In the genomic region with DNA sequence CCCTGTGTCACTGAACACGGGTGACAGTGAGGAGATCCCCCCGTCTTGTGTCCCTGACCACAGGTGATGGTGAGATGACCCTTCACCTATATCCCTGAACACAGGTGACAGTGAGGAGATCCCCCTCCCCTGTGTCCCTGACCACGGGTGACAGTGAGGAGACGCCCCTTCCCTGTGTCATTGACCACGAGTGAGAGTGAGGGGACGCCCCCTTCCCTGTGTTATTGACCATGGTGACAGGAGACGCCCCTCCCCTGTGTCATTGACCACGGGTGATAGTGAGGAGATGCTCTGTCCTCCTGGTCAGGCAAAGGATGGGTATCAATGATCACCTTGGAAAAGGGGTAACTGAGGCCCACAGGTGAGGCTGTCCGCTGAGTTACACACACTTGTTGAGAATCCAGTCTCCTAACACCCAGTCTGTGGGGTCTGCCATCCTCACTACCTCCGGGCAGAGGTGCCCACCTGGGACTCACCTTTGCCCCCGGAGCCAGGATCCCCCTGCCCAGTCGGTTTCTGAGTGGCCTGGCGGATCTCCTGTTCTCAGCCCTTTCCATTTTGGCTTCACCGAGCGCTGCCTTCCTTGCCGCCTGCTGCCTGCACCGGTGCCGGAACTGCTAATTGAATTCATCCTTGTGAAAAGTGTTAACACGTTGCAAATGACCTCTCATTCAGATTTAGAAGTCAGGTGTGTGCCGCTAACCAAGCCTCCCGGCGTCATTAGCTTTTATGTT, we compare ENCODE assay signal across 19 cellular contexts.
DNase-seq lines count a peak whose midpoint lies in the region; ATAC-seq and TF ChIP-seq lines count a peak whose summit lies in the region.
"Had no signal": no experiment of that assay in that cellular context is flagged by ENCODE, and none has a peak within 500 bp of the region (broad histone marks: within the 10 kb centered on the region; RNA-seq: fewer than 3 reads in every experiment).

No MANE protein-coding gene starts in this region.

- no peaks in the 10 kb centered on the region for H3K9me3 Mint-ChIP-seq in chondrocyte (ENCODE audit: low read depth)
- H3K9me3 Mint-ChIP-seq in neural progenitor cell: no peaks in the 10 kb centered on the region
- H3K9me3 Mint-ChIP-seq: CD4-positive, CD25-positive, alpha-beta regulatory T cell; CD8-positive, alpha-beta T cell; HFFc6 had no signal

- H3F3A ChIP-seq in neural progenitor cell (ENCODE audit: low read depth): no peaks in the 10 kb centered on the region

- H3K27me3 ChIP-seq in neural progenitor cell (no peaks in the 10 kb centered on the region), psoas muscle (ENCODE audit: insufficient read depth in 3 of 3, low read length in 2 of 3) (peaks cover 0 to 53% (median 17%) of the 10 kb centered on the region in 3 donors)
- H3K27me3 ChIP-seq: BLaER1 had no signal

- H3K27ac Mint-ChIP-seq in chondrocyte (ENCODE audit: unreplicated experiment) (no peak overlapping the region), neural progenitor cell (no peak overlapping the region)
- H3K27ac Mint-ChIP-seq: B cell; CD4-positive, CD25-positive, alpha-beta regulatory T cell; CD8-positive, alpha-beta T cell; HFFc6 had no signal

- TF ChIP-seq CTCF in chondrocyte (IDR thresholded peaks at IDR 0.05): no peak
- no peak for TF ChIP-seq CTCF in neural progenitor cell (IDR thresholded peaks at IDR 0.05)
- no peak for TF ChIP-seq CTCF in psoas muscle (IDR thresholded peaks at IDR 0.05)

- no peaks in the 10 kb centered on the region for H3K9me3 ChIP-seq in neural progenitor cell (ENCODE audit: low read depth)
- no peaks in the 10 kb centered on the region for H3K9me3 ChIP-seq in psoas muscle
- H3K9me3 ChIP-seq: BLaER1, Caco-2, HAP-1 had no signal

- DNase-seq in chondrocyte (ENCODE audit: low spot score) (peak; percentile 59), neural progenitor cell (ENCODE audit: low spot score) (no peak), posterior vena cava (ENCODE audit: low spot score) (peak; percentile 57), psoas muscle (no peak), NCI-H774 (lab: John Stamatoyannopoulos, UW) (no peak)
- DNase-seq: Caco-2; CD4-positive, CD25-positive, alpha-beta regulatory T cell; CD8-positive, alpha-beta T cell; DMS153; DND-41; GDM1; GOT3; HFFc6 had no signal

- no peaks in the 10 kb centered on the region for H3K79me2 ChIP-seq in neural progenitor cell (ENCODE audit: low read depth)

- H3K4me3 Mint-ChIP-seq in chondrocyte (ENCODE audit: unreplicated experiment) (no peak overlapping the region), neural progenitor cell (no peak overlapping the region)
- H3K4me3 Mint-ChIP-seq: B cell; CD4-positive, CD25-positive, alpha-beta regulatory T cell; CD8-positive, alpha-beta T cell; HFFc6 had no signal

- H3K36me3 Mint-ChIP-seq in chondrocyte (ENCODE audit: low read depth) (no peaks in the 10 kb centered on the region), neural progenitor cell (no peaks in the 10 kb centered on the region)
- H3K36me3 Mint-ChIP-seq: CD4-positive, CD25-positive, alpha-beta regulatory T cell; CD8-positive, alpha-beta T cell had no signal

- intact Hi-C loops in posterior vena cava (cut with DNase I): no loop called here
- intact Hi-C loops in psoas muscle (cut with DNase I): no loop called here

- H3K27me3 Mint-ChIP-seq in chondrocyte (ENCODE audit: low read depth) (peaks cover 15% of the 10 kb centered on the region), neural progenitor cell (ENCODE audit: insufficient read depth, low read depth) (peaks cover 5% of the 10 kb centered on the region)
- H3K27me3 Mint-ChIP-seq: CD4-positive, CD25-positive, alpha-beta regulatory T cell had no signal

- no peaks in the 10 kb centered on the region for H4K20me1 ChIP-seq in neural progenitor cell (ENCODE audit: low read depth)
- H4K20me1 ChIP-seq: BLaER1 had no signal

- H3K4me3 ChIP-seq in neural progenitor cell: no peak overlapping the region
- H3K4me3 ChIP-seq in psoas muscle: no peak overlapping the region
- H3K4me3 ChIP-seq: BLaER1, GM12878, HAP-1 had no signal

- 42 to 45% (median 44%) methylated on average over 22 of the region's 22 CpGs for WGBS in psoas muscle, 3 donors

- no peak overlapping the region for H3K9ac ChIP-seq in neural progenitor cell
- H3K9ac ChIP-seq: BLaER1 had no signal

- H2AFZ ChIP-seq in neural progenitor cell (replicated peaks): no peak overlapping the region

- H3K4me2 ChIP-seq in neural progenitor cell: peak overlapping the region; percentile 6
- H3K4me2 ChIP-seq: BLaER1 had no signal

- H3K4me1 Mint-ChIP-seq in chondrocyte (ENCODE audit: low read depth): peaks cover 5% of the 10 kb centered on the region
- peaks cover 18% of the 10 kb centered on the region for H3K4me1 Mint-ChIP-seq in neural progenitor cell
- H3K4me1 Mint-ChIP-seq: B cell; CD4-positive, CD25-positive, alpha-beta regulatory T cell had no signal

- H3K36me3 ChIP-seq in neural progenitor cell (no peaks in the 10 kb centered on the region), psoas muscle (ENCODE audit: insufficient read depth in 1 of 2, low read depth in 1 of 2) (no peaks in the 10 kb centered on the region)
- H3K36me3 ChIP-seq: BLaER1, HAP-1 had no signal

- peaks cover 11% of the 10 kb centered on the region for H3K4me1 ChIP-seq in neural progenitor cell
- H3K4me1 ChIP-seq in psoas muscle: no peaks in the 10 kb centered on the region
- H3K4me1 ChIP-seq: BLaER1, Caco-2, HAP-1 had no signal

- H3K27ac ChIP-seq in neural progenitor cell: no peak overlapping the region
- no peak overlapping the region for H3K27ac ChIP-seq in psoas muscle
- H3K27ac ChIP-seq: BLaER1, C4-2B had no signal

- ATAC-seq in psoas muscle (no peak), GM21717 (IDR thresholded peaks at IDR 0.05; ENCODE audit: unreplicated experiment) (no peak)
- ATAC-seq: CD8-positive, alpha-beta T cell; GM12878 had no signal

Comparison
In these comparisons a context has a peak if more than half of its experiments do, and no peak if none do; other contexts are left out.
1. DNase-seq: peak in chondrocyte (single experiment) and posterior vena cava (single experiment); none in neural progenitor cell (single experiment), psoas muscle (0 of 2) and NCI-H774 (single experiment).